Comparison of ENCODE assay signal across 9 cellular contexts in genomic region chr10:14839305-14839695, GRCh38. TPM values are rescaled to one million over a fixed set of nuclear protein-coding genes. Genes with fewer than 3 reads are reported as not detected.
DNase-seq lines count a peak whose midpoint lies in the region; ATAC-seq, FAIRE-seq and TF ChIP-seq lines count a peak whose summit lies in the region.
"Had no signal": no experiment of that assay in that cellular context is flagged by ENCODE, and none has a peak within 500 bp of the region (broad histone marks: within the 10 kb centered on the region; RNA-seq: fewer than 3 reads in every experiment).

No MANE protein-coding gene starts in this region.

- TF ChIP-seq EP300 in esophagus muscularis mucosa (IDR thresholded peaks at IDR 0.05): no peak

- whole genome bisulfite sequencing in esophagus muscularis mucosa: 16% methylated on average over 14 of the region's 14 CpGs

- H3K27me3 ChIP-seq in esophagus muscularis mucosa (no peaks in the 10 kb centered on the region), parathyroid adenoma (ENCODE audit: control insufficient read depth, insufficient read depth, low read length) (no peaks in the 10 kb centered on the region)

- H3K27ac ChIP-seq in esophagus muscularis mucosa (replicated peaks in 1 of 4): peak overlapping the region; percentile 95 to 96 (median 96)
- H3K27ac ChIP-seq in parathyroid adenoma: no peak overlapping the region

- DNase-seq in GM12892 (ENCODE audit: insufficient read length) (no peak), RPMI8226 (peak; percentile 34), esophagus muscularis mucosa (ENCODE audit: extremely low spot score) (no peak), NOMO-1 (lab: John Stamatoyannopoulos, UW; ENCODE audit: unreplicated experiment in 2 of 2) (no peak), inferior parietal cortex (ENCODE audit: extremely low spot score) (no peak), dedifferentiated amniotic fluid mesenchymal stem cell (ENCODE audit: extremely low spot score) (no peak)

- H3K36me3 ChIP-seq in esophagus muscularis mucosa: peaks cover 19 to 37% (median 32%) of the 10 kb centered on the region in 4 donors
- H3K36me3 ChIP-seq in parathyroid adenoma (ENCODE audit: control insufficient read depth, insufficient read depth, low read length): no peaks in the 10 kb centered on the region

- no peak for ATAC-seq in GM21360 (IDR thresholded peaks at IDR 0.05; ENCODE audit: unreplicated experiment)

- TF ChIP-seq POLR2A in GM12892 (IDR thresholded peaks at IDR 0.05; ENCODE audit: low read depth, low read length) (no peak), esophagus muscularis mucosa (IDR thresholded peaks at IDR 0.05; ENCODE audit: low read depth) (no peak)

- peak; percentile 50 for FAIRE-seq in GM12892 (lab: Jason Lieb, UNC)
- FAIRE-seq: TTC549 had no signal

- no peak overlapping the region for H3K9ac ChIP-seq in parathyroid adenoma

- peaks cover 17 to 22% (median 19%) of the 10 kb centered on the region in 4 donors for H3K4me1 ChIP-seq in esophagus muscularis mucosa
- peaks cover 14% of the 10 kb centered on the region for H3K4me1 ChIP-seq in parathyroid adenoma

- intact Hi-C loops in esophagus muscularis mucosa (cut with DNase I): loop anchor here (5.0 kb wide), 3 partner anchors 38 to 237 kb away; partner anchors contain the start of gene SUV39H2

- H3K4me2 ChIP-seq in parathyroid adenoma (ENCODE audit: low read length): peak overlapping the region; percentile 86

- TF ChIP-seq CTCF in esophagus muscularis mucosa (IDR thresholded peaks at IDR 0.05) (no peak), parathyroid adenoma (IDR thresholded peaks at IDR 0.05) (no peak)

- no peak overlapping the region for H2AFZ ChIP-seq in parathyroid adenoma

- H3K79me2 ChIP-seq in parathyroid adenoma: peaks cover 13% of the 10 kb centered on the region

- H3K9me3 ChIP-seq in esophagus muscularis mucosa: no peaks in the 10 kb centered on the region
- no peaks in the 10 kb centered on the region for H3K9me3 ChIP-seq in parathyroid adenoma (ENCODE audit: control insufficient read depth, low read length)

- H3K4me3 ChIP-seq in esophagus muscularis mucosa (peak overlapping the region; percentile 71 to 97 (median 84)), parathyroid adenoma (ENCODE audit: low read depth, low read length) (peak overlapping the region; percentile 72)

RNA-seq across cellular contexts. Expression of gene HSPA14, which starts 1.2 kb away (rescaled TPM):
- 20.5 TPM for polyA plus RNA-seq in GM12892 (2012; ENCODE audit: missing spikeins)
- total RNA-seq in esophagus muscularis mucosa: 1 to 10 TPM; 6.8 to 9.8 (median 7.8) TPM

RNA-seq across cellular contexts. Expression of gene MSANTD7, which starts 1.2 kb away (rescaled TPM):
- 11.0 TPM for polyA plus RNA-seq in GM12892 (2012; ENCODE audit: missing spikeins)
- 10 to 100 TPM in 1 of 4 donors, 1 to 10 TPM in 3; 5.4 to 11.1 (median 8.0) TPM for total RNA-seq in esophagus muscularis mucosa

RNA-seq across cellular contexts. Expression of gene CDNF, which starts 1.5 kb away (rescaled TPM):
- polyA plus RNA-seq in GM12892 (2012; ENCODE audit: missing spikeins): 0.53 TPM
- 1 to 10 TPM in 1 of 4 donors, under 1 TPM in 3; 0.45 to 3.7 (median 0.67) TPM for total RNA-seq in esophagus muscularis mucosa

RNA-seq across cellular contexts. Expression of gene SUV39H2, which starts 39.4 kb away (rescaled TPM):
- polyA plus RNA-seq in GM12892 (2012; ENCODE audit: missing spikeins): 19.8 TPM
- 1 to 10 TPM; 2.4 to 9.6 (median 4.3) TPM for total RNA-seq in esophagus muscularis mucosa
